Comparison of ENCODE assay signal across 1 cellular context in the genomic region with DNA sequence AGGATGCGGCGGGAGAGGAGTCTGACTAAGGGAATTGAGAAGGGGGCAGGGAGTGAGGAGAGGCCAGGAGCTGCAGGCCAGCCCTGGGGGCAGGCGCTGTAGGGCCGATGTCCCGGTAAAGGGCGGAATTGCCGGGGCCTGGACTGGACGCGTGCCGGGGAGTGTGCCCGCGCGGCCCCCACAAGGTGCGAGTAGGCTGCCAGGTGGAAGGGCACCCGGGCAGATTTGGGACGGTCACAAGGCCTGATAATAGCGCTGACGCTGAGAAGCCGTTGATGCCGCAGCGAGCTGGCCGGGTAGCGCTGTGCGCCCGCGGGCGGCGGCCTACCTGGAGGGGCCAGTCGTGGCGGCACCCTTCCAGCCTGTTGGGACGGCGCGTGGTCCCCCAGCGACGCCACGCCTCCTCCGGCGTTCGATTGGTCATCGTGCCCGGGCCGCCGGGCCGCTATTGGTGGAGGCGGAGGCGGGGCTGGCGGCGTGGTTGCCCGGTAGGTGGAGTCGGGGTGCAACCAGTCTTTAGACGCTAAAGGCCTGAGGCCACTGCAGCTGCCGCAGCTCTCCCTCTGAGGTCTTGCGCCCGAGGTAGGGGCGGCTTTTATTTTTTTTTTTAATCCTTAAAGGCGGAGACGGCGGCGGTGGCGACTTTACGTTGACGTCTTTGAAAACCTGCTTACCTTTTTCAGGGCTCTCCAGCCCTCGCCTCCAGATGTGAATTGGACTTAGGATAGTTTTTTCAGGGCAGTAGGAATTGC.
TF ChIP-seq lines count a peak whose summit lies in the region.

No MANE protein-coding gene starts in this region.

TF ChIP-seq in K562, 482 proteins besides CTCF, POLR2A, EP300 and RAD21 (continued from another document and continues in another):
- TF ChIP-seq, protein P1, sequence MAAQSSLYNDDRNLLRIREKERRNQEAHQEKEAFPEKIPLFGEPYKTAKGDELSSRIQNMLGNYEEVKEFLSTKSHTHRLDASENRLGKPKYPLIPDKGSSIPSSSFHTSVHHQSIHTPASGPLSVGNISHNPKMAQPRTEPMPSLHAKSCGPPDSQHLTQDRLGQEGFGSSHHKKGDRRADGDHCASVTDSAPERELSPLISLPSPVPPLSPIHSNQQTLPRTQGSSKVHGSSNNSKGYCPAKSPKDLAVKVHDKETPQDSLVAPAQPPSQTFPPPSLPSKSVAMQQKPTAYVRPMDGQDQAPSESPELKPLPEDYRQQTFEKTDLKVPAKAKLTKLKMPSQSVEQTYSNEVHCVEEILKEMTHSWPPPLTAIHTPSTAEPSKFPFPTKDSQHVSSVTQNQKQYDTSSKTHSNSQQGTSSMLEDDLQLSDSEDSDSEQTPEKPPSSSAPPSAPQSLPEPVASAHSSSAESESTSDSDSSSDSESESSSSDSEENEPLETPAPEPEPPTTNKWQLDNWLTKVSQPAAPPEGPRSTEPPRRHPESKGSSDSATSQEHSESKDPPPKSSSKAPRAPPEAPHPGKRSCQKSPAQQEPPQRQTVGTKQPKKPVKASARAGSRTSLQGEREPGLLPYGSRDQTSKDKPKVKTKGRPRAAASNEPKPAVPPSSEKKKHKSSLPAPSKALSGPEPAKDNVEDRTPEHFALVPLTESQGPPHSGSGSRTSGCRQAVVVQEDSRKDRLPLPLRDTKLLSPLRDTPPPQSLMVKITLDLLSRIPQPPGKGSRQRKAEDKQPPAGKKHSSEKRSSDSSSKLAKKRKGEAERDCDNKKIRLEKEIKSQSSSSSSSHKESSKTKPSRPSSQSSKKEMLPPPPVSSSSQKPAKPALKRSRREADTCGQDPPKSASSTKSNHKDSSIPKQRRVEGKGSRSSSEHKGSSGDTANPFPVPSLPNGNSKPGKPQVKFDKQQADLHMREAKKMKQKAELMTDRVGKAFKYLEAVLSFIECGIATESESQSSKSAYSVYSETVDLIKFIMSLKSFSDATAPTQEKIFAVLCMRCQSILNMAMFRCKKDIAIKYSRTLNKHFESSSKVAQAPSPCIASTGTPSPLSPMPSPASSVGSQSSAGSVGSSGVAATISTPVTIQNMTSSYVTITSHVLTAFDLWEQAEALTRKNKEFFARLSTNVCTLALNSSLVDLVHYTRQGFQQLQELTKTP (IDR thresholded peaks at IDR 0.05; ENCODE audit: low read depth in 1 of 2, partially characterized antibody in 2 of 2): no peak
- TF ChIP-seq, protein P2, sequence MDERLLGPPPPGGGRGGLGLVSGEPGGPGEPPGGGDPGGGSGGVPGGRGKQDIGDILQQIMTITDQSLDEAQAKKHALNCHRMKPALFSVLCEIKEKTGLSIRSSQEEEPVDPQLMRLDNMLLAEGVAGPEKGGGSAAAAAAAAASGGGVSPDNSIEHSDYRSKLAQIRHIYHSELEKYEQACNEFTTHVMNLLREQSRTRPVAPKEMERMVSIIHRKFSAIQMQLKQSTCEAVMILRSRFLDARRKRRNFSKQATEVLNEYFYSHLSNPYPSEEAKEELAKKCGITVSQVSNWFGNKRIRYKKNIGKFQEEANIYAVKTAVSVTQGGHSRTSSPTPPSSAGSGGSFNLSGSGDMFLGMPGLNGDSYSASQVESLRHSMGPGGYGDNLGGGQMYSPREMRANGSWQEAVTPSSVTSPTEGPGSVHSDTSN (CRISPR knock-in tag; IDR thresholded peaks at IDR 0.05; ENCODE audit: low read depth): no peak
- TF ChIP-seq, protein P2 (tag; conservative IDR thresholded peaks at IDR 0.05; ENCODE audit: low read depth): no peak
- TF ChIP-seq BRF1 (IDR thresholded peaks at IDR 0.05; ENCODE audit: borderline replicate concordance, extremely low read depth, insufficient read length) (no peak), ZNF184 (CRISPR knock-in tag; IDR thresholded peaks at IDR 0.05) (no peak), TRIM28 (IDR thresholded peaks at IDR 0.05) (no peak), ZNF444 (CRISPR knock-in tag; IDR thresholded peaks at IDR 0.05) (no peak), ETV1 (tag; conservative IDR thresholded peaks at IDR 0.05; ENCODE audit: low read depth) (no peak), NFIX (CRISPR knock-in tag; IDR thresholded peaks at IDR 0.05; ENCODE audit: low read depth) (no peak), NFE2L1 (tag; IDR thresholded peaks at IDR 0.05; ENCODE audit: borderline replicate concordance, low read depth) (no peak), ILK (tag; IDR thresholded peaks at IDR 0.05; ENCODE audit: borderline replicate concordance, low read depth) (no peak), CBX3 (IDR thresholded peaks at IDR 0.05; ENCODE audit: borderline replicate concordance in 1 of 2, low read length in 2 of 2) (no peak), NFXL1 (CRISPR knock-in tag; IDR thresholded peaks at IDR 0.05) (no peak), SAFB2 (IDR thresholded peaks at IDR 0.05; ENCODE audit: borderline replicate concordance, low read depth, low read length, severe bottlenecking) (no peak), GABPB2 (CRISPR knock-in tag; conservative IDR thresholded peaks at IDR 0.05) (no peak), ARHGAP35 (IDR thresholded peaks at IDR 0.05; ENCODE audit: partially characterized antibody) (no peak), SMARCC2 (IDR thresholded peaks at IDR 0.05; ENCODE audit: low read depth) (no peak), HLTF (IDR thresholded peaks at IDR 0.05) (peak; percentile 13; the same call in 1 of the 2 replicates), BHLHE40 (IDR thresholded peaks at IDR 0.05; ENCODE audit: low read length) (peak; percentile 17; the same call in 1 of the 2 replicates), CBX1 (IDR thresholded peaks at IDR 0.05; ENCODE audit: low read depth) (no peak), ZFP36 (IDR thresholded peaks at IDR 0.05; ENCODE audit: low read depth, low read length, partially characterized antibody) (no peak), HDAC2 (IDR thresholded peaks at IDR 0.05) (no peak), OTX1 (CRISPR knock-in tag; IDR thresholded peaks at IDR 0.05) (no peak), TAF9B (IDR thresholded peaks at IDR 0.05; ENCODE audit: partially characterized antibody) (no peak), ZNF830 (CRISPR knock-in tag; IDR thresholded peaks at IDR 0.05) (peak; percentile 22; the same call in 1 of the 2 replicates), ZNF124 (CRISPR knock-in tag; IDR thresholded peaks at IDR 0.05) (no peak), ZC3H4 (CRISPR knock-in tag; IDR thresholded peaks at IDR 0.05; ENCODE audit: borderline replicate concordance) (no peak; the same call in 1 of the 2 replicates), PPARD (CRISPR knock-in tag; IDR thresholded peaks at IDR 0.05) (no peak), ZNF197 (CRISPR knock-in tag; IDR thresholded peaks at IDR 0.05; ENCODE audit: low read depth) (no peak), CBX2 (IDR thresholded peaks at IDR 0.05; ENCODE audit: insufficient read depth, low read length, poor library complexity, severe bottlenecking) (no peak), ZNF589 (CRISPR knock-in tag; IDR thresholded peaks at IDR 0.05; ENCODE audit: low read depth) (no peak), SMARCA5 (IDR thresholded peaks at IDR 0.05) (0 out of 2 replicates have a peak, but pooled peaks have one; percentile 15), SRF (CRISPR knock-in tag; IDR thresholded peaks at IDR 0.05) (no peak; a peak in 2 of 4 replicates), TGIF2 (CRISPR knock-in tag; IDR thresholded peaks at IDR 0.05) (peak; percentile 84; the same call in 1 of the 2 replicates)
- TF ChIP-seq, protein P3, sequence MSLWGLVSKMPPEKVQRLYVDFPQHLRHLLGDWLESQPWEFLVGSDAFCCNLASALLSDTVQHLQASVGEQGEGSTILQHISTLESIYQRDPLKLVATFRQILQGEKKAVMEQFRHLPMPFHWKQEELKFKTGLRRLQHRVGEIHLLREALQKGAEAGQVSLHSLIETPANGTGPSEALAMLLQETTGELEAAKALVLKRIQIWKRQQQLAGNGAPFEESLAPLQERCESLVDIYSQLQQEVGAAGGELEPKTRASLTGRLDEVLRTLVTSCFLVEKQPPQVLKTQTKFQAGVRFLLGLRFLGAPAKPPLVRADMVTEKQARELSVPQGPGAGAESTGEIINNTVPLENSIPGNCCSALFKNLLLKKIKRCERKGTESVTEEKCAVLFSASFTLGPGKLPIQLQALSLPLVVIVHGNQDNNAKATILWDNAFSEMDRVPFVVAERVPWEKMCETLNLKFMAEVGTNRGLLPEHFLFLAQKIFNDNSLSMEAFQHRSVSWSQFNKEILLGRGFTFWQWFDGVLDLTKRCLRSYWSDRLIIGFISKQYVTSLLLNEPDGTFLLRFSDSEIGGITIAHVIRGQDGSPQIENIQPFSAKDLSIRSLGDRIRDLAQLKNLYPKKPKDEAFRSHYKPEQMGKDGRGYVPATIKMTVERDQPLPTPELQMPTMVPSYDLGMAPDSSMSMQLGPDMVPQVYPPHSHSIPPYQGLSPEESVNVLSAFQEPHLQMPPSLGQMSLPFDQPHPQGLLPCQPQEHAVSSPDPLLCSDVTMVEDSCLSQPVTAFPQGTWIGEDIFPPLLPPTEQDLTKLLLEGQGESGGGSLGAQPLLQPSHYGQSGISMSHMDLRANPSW (CRISPR knock-in tag; IDR thresholded peaks at IDR 0.05): no peak; the same call in 1 of the 2 replicates
- TF ChIP-seq, protein P4, sequence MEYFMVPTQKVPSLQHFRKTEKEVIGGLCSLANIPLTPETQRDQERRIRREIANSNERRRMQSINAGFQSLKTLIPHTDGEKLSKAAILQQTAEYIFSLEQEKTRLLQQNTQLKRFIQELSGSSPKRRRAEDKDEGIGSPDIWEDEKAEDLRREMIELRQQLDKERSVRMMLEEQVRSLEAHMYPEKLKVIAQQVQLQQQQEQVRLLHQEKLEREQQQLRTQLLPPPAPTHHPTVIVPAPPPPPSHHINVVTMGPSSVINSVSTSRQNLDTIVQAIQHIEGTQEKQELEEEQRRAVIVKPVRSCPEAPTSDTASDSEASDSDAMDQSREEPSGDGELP (CRISPR knock-in tag; IDR thresholded peaks at IDR 0.05; ENCODE audit: borderline replicate concordance): peak; percentile 59; the same call in 1 of the 2 replicates
- TF ChIP-seq, protein P5, sequence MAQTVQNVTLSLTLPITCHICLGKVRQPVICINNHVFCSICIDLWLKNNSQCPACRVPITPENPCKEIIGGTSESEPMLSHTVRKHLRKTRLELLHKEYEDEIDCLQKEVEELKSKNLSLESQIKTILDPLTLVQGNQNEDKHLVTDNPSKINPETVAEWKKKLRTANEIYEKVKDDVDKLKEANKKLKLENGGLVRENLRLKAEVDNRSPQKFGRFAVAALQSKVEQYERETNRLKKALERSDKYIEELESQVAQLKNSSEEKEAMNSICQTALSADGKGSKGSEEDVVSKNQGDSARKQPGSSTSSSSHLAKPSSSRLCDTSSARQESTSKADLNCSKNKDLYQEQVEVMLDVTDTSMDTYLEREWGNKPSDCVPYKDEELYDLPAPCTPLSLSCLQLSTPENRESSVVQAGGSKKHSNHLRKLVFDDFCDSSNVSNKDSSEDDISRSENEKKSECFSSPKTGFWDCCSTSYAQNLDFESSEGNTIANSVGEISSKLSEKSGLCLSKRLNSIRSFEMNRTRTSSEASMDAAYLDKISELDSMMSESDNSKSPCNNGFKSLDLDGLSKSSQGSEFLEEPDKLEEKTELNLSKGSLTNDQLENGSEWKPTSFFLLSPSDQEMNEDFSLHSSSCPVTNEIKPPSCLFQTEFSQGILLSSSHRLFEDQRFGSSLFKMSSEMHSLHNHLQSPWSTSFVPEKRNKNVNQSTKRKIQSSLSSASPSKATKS (CRISPR knock-in tag; IDR thresholded peaks at IDR 0.05): no peak
- TF ChIP-seq, protein P6, sequence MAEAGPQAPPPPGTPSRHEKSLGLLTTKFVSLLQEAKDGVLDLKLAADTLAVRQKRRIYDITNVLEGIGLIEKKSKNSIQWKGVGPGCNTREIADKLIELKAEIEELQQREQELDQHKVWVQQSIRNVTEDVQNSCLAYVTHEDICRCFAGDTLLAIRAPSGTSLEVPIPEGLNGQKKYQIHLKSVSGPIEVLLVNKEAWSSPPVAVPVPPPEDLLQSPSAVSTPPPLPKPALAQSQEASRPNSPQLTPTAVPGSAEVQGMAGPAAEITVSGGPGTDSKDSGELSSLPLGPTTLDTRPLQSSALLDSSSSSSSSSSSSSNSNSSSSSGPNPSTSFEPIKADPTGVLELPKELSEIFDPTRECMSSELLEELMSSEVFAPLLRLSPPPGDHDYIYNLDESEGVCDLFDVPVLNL (CRISPR knock-in tag; IDR thresholded peaks at IDR 0.05; ENCODE audit: low read depth): no peak
- TF ChIP-seq, protein P7, sequence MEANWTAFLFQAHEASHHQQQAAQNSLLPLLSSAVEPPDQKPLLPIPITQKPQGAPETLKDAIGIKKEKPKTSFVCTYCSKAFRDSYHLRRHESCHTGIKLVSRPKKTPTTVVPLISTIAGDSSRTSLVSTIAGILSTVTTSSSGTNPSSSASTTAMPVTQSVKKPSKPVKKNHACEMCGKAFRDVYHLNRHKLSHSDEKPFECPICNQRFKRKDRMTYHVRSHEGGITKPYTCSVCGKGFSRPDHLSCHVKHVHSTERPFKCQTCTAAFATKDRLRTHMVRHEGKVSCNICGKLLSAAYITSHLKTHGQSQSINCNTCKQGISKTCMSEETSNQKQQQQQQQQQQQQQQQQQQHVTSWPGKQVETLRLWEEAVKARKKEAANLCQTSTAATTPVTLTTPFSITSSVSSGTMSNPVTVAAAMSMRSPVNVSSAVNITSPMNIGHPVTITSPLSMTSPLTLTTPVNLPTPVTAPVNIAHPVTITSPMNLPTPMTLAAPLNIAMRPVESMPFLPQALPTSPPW (CRISPR knock-in tag; IDR thresholded peaks at IDR 0.05): peak; percentile 58
- TF ChIP-seq, protein P8, sequence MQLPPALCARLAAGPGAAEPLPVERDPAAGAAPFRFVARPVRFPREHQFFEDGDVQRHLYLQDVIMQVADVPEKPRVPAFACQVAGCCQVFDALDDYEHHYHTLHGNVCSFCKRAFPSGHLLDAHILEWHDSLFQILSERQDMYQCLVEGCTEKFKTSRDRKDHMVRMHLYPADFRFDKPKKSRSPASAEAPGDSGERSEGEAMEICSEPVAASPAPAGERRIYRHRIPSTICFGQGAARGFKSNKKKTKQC (CRISPR knock-in tag; IDR thresholded peaks at IDR 0.05): peak; percentile 90
- TF ChIP-seq, protein P9, sequence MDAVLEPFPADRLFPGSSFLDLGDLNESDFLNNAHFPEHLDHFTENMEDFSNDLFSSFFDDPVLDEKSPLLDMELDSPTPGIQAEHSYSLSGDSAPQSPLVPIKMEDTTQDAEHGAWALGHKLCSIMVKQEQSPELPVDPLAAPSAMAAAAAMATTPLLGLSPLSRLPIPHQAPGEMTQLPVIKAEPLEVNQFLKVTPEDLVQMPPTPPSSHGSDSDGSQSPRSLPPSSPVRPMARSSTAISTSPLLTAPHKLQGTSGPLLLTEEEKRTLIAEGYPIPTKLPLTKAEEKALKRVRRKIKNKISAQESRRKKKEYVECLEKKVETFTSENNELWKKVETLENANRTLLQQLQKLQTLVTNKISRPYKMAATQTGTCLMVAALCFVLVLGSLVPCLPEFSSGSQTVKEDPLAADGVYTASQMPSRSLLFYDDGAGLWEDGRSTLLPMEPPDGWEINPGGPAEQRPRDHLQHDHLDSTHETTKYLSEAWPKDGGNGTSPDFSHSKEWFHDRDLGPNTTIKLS (IDR thresholded peaks at IDR 0.05; ENCODE audit: borderline replicate concordance, low read depth): peak; percentile 55; the same call in 1 of the 2 replicates
